In genomic region chr7:124758327-124758726, GRCh38 we compare ENCODE assay signal across 27 cellular contexts. TPM values are rescaled to one million over a fixed set of nuclear protein-coding genes. Genes with fewer than 3 reads are reported as not detected.
"Had no signal": no experiment of that assay in that cellular context is flagged by ENCODE, and none has a peak within 500 bp of the region (broad histone marks: within the 10 kb centered on the region; RNA-seq: fewer than 3 reads in every experiment).

No MANE protein-coding gene starts in this region.

- H3K4me3 ChIP-seq: body of pancreas, colonic mucosa, heart left ventricle, left ventricle myocardium inferior, lung, ovary, prostate gland, skin epidermis, tibial artery, upper lobe of right lung had no signal

- H3K4me1 ChIP-seq: colonic mucosa, heart left ventricle, left ventricle myocardium inferior, prostate gland, upper lobe of right lung had no signal

- H3K4me1 Mint-ChIP-seq: stimulated activated effector memory CD8-positive, alpha-beta T cell treated with anti-CD3 and anti-CD28 coated beads, Interleukin-12 subunit alpha, Interleukin-12 subunit beta, amount 100 ng/mL, for 72 hours had no signal

- DNase-seq: activated B cell treated with CpG ODN at 0.5 μM for 24 hours; activated naive CD4-positive, alpha-beta T cell; activated T-cell treated with anti-CD3 and anti-CD28 coated beads for 4 hours; activated T-cell treated with anti-CD3 and anti-CD28 coated beads, Interleukin-2, amount 50 U/mL, for 72 hours; aorta; body of pancreas; colonic mucosa; effector memory CD8-positive, alpha-beta T cell; heart left ventricle; islet precursor cell; left ventricle myocardium inferior; ovary; retina; stimulated activated CD4-positive, alpha-beta T cell treated with anti-CD3 and anti-CD28 coated beads, Interleukin-12 subunit alpha, Interleukin-12 subunit beta, amount 100 ng/mL, for 4 hours; stimulated activated CD4-positive, alpha-beta T cell treated with anti-CD3 and anti-CD28 coated beads, Interleukin-4, amount 100 ng/mL, for 24 hours; tibial artery; upper lobe of right lung had no signal

- H3K36me3 ChIP-seq: colonic mucosa, heart left ventricle, left ventricle myocardium inferior, neutrophil, ovary, prostate gland, tibial artery, upper lobe of right lung had no signal

- H3K27ac ChIP-seq: body of pancreas, colonic mucosa, heart left ventricle, left ventricle myocardium inferior, neutrophil, ovary, prostate gland, skin epidermis, tibial artery, upper lobe of right lung had no signal

- ATAC-seq: activated T-cell treated with anti-CD3 and anti-CD28 coated beads, Interleukin-2, amount 50 U/mL, for 72 hours; body of pancreas; effector memory CD8-positive, alpha-beta T cell; heart left ventricle; sciatic nerve; stimulated activated effector memory CD8-positive, alpha-beta T cell treated with anti-CD3 and anti-CD28 coated beads, Interleukin-12 subunit alpha, Interleukin-12 subunit beta, amount 100 ng/mL, for 72 hours; upper lobe of right lung had no signal

- H3K27me3 ChIP-seq: body of pancreas, colonic mucosa, ovary, tibial artery had no signal

- H3K9me3 ChIP-seq: body of pancreas, colonic mucosa, heart left ventricle, left ventricle myocardium inferior, neutrophil, ovary, prostate gland, tibial artery, upper lobe of right lung had no signal

- H3K9me3 Mint-ChIP-seq: activated B cell treated with CpG ODN at 0.5 μM for 24 hours; activated T-cell treated with anti-CD3 and anti-CD28 coated beads, Interleukin-2, amount 50 U/mL, for 72 hours; effector memory CD8-positive, alpha-beta T cell; stimulated activated effector memory CD8-positive, alpha-beta T cell treated with anti-CD3 and anti-CD28 coated beads, Interleukin-12 subunit alpha, Interleukin-12 subunit beta, amount 100 ng/mL, for 72 hours; stimulated activated naive CD8-positive, alpha-beta T cell treated with anti-CD3 and anti-CD28 coated beads, Interleukin-15, Interleukin-2, amounts not matched to agents 100 ng/mL and 50 ng/mL, for 24 hours had no signal

- H3K4me3 Mint-ChIP-seq: activated B cell treated with CpG ODN at 0.5 μM for 24 hours; activated naive CD8-positive, alpha-beta T cell; activated T-cell treated with anti-CD3 and anti-CD28 coated beads, Interleukin-2, amount 50 U/mL, for 72 hours; effector memory CD8-positive, alpha-beta T cell; nephron; stimulated activated effector memory CD8-positive, alpha-beta T cell treated with anti-CD3 and anti-CD28 coated beads, Interleukin-12 subunit alpha, Interleukin-12 subunit beta, amount 100 ng/mL, for 72 hours; stimulated activated naive CD8-positive, alpha-beta T cell treated with anti-CD3 and anti-CD28 coated beads, Interleukin-15, Interleukin-2, amounts not matched to agents 100 ng/mL and 50 ng/mL, for 24 hours had no signal

- H3K27ac Mint-ChIP-seq: activated B cell treated with CpG ODN at 0.5 μM for 24 hours; activated naive CD8-positive, alpha-beta T cell; activated T-cell treated with anti-CD3 and anti-CD28 coated beads, Interleukin-2, amount 50 U/mL, for 72 hours; effector memory CD8-positive, alpha-beta T cell; nephron; stimulated activated effector memory CD8-positive, alpha-beta T cell treated with anti-CD3 and anti-CD28 coated beads, Interleukin-12 subunit alpha, Interleukin-12 subunit beta, amount 100 ng/mL, for 72 hours; stimulated activated naive CD8-positive, alpha-beta T cell treated with anti-CD3 and anti-CD28 coated beads, Interleukin-15, Interleukin-2, amounts not matched to agents 100 ng/mL and 50 ng/mL, for 24 hours had no signal

- H3K36me3 Mint-ChIP-seq: activated naive CD8-positive, alpha-beta T cell; stimulated activated effector memory CD8-positive, alpha-beta T cell treated with anti-CD3 and anti-CD28 coated beads, Interleukin-12 subunit alpha, Interleukin-12 subunit beta, amount 100 ng/mL, for 72 hours had no signal

RNA-seq across cellular contexts. Expression of gene GPR37, which starts 7.3 kb away (rescaled TPM):
- total RNA-seq: activated B cell treated with CpG ODN at 0.5 μM for 24 hours; activated T-cell treated with anti-CD3 and anti-CD28 coated beads, Interleukin-2, amount 50 U/mL, for 72 hours; left ventricle myocardium inferior; T-helper 2 cell treated with Interferon-gamma antibody and Interleukin-4, amounts not matched to agents 100 ng/mL and 5 ng/mL, for 36 hours had no signal
